In the genomic region with DNA sequence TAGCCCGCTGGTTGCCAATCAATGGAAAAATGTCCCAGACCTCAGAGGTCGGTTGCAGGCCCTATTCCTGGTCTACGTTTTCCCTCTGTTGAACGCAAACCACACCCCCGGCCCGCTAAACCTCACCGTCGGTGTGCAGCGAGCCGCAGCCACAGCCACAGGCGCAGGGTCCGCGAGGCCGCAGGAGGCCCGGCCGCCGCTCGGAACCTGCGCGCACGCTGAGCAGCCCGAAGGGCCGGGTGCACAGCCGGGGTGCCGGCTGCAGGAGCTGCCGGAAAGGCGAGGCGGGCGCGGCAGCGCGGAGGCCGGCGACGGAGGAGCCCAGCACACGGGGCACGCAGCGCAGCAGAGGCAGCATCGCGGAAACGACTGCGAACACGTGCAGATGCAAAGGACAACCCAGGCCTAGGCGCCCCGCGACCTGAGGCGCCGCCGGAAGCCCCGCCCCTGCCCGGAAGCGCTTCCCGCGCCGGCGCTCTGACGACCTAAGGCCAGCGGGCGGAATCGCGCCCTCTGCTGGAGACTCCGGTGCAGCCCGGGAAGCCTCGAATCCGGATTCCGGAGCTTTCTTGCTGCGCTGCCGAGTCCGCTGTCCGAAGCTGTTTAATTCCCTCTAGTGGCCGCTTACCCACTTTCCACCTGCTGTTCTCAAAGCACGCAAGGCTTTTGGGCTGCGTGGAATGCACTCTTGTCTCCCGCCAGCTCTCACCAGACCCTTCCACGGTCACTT, we compare ENCODE assay signal across 8 cellular contexts. TPM values are rescaled to one million over a fixed set of nuclear protein-coding genes. Genes with fewer than 3 reads are reported as not detected.
DNase-seq lines count a peak whose midpoint lies in the region; ATAC-seq and TF ChIP-seq lines count a peak whose summit lies in the region.

A gene with protein sequence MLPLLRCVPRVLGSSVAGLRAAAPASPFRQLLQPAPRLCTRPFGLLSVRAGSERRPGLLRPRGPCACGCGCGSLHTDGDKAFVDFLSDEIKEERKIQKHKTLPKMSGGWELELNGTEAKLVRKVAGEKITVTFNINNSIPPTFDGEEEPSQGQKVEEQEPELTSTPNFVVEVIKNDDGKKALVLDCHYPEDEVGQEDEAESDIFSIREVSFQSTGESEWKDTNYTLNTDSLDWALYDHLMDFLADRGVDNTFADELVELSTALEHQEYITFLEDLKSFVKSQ (minus strand): TSS at position 440 of the 730 bp plus-strand sequence. CDS start 82 bp downstream, at position 358.

- ATAC-seq in GM21786 (IDR thresholded peaks at IDR 0.05; ENCODE audit: unreplicated experiment): peak; percentile 79
- peak; percentile 93 to 98 (median 95) for ATAC-seq in natural killer cell

- no peaks in the 10 kb centered on the region for H3K9me3 Mint-ChIP-seq in natural killer cell

- intact Hi-C loops in natural killer cell (cut with micrococcal nuclease): loop anchor here (1.0 to 10.0 kb wide), 4 partner anchors 20 to 324 kb away; partner anchors contain the start of genes NUP88, USP6 and ZNF232

- peak within 1 kb of the TSS; percentile 81 to 92 for H3K27ac Mint-ChIP-seq in natural killer cell

- H3K27me3 Mint-ChIP-seq in natural killer cell (ENCODE audit: low read depth in 2 of 2): no peaks in the 10 kb centered on the region

- H3K36me3 Mint-ChIP-seq in natural killer cell: no peaks in the 10 kb centered on the region

- peak; percentile 90 for DNase-seq in EH (ENCODE audit: low read depth)
- DNase-seq in Kasumi-1 (lab: John Stamatoyannopoulos, UW): peak; percentile 61 to 66
- peak; percentile 93 for DNase-seq in RPMI8226
- peak; percentile 87 to 90 for DNase-seq in activated T-helper 1 cell treated with anti-CD3 and anti-CD28 coated beads, Interleukin-2, amount 50 U/mL, for 16 hours (ENCODE audit: low read depth in 1 of 2, low spot score in 1 of 2)
- peak; percentile 89 for DNase-seq in fibroblast of mammary gland (ENCODE audit: low read depth)
- DNase-seq in natural killer cell: peak; percentile 95
- DNase-seq in stimulated activated naive CD4-positive, alpha-beta T cell treated with Interleukin-2 at 50 U/mL for 16 hours (lab: John Stamatoyannopoulos, UW): peak; percentile 85

- peak; percentile 76 for TF ChIP-seq CTCF in fibroblast of mammary gland (conservative IDR thresholded peaks at IDR 0.05; ENCODE audit: control insufficient read depth, insufficient read depth, low read depth, low read length)
- peak; percentile 97 for TF ChIP-seq CTCF in natural killer cell (IDR thresholded peaks at IDR 0.05)

- peak within 1 kb of the TSS; percentile 92 for H3K4me3 ChIP-seq in fibroblast of mammary gland (ENCODE audit: control insufficient read depth, low read depth, low read length)

- peak within 1 kb of the TSS; percentile 81 for H3K4me3 Mint-ChIP-seq in natural killer cell

- peaks cover 19 to 27% of the 10 kb centered on the region in 2 donors for H3K4me1 Mint-ChIP-seq in natural killer cell

RNA-seq across cellular contexts. Expression of the gene that starts here (rescaled TPM):
- 10 to 100 TPM; 38.1 to 40.8 (median 40.0) TPM for total RNA-seq in natural killer cell

Comparison
In these comparisons a context has a peak if more than half of its experiments do, and no peak if none do; other contexts are left out.
1. Peak in every context shown above with its lines: DNase-seq, ATAC-seq and H3K4me3 ChIP-seq.